Comparison of ENCODE assay signal across 9 cellular contexts in the genomic region with DNA sequence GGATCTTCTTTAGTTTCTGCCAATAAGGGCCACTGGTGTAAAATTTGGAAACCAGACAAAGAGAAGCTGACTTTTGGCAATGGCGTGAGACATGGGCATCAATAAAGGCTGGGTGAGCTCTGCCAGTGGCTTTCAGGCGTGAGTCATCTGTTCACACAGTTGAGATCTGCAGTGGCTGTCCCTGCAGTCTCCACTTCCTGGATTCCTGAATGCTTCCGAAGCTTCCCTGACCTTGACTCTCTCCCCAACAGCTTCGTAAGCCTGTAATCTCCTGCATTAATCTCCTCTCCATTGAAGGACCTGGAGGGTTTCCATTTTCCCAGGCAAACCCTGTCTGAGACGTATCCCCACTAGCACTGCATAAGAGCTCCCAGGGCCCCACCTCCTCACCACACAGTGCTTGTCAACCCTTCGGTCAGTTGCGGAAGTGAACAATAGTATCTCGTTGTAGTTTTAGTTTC.
A peak's percentile ranks its signal among the peaks of the same experiment; 100 is the strongest.
DNase-seq lines count a peak whose midpoint lies in the region; ATAC-seq and TF ChIP-seq lines count a peak whose summit lies in the region.
"Had no signal": no experiment of that assay in that cellular context is flagged by ENCODE, and none has a peak within 500 bp of the region (broad histone marks: within the 10 kb centered on the region; RNA-seq: fewer than 3 reads in every experiment).

No MANE protein-coding gene starts in this region.

- H3K18ac ChIP-seq in H9 (ENCODE audit: insufficient read length, low read depth, low read length), result no peak overlapping the region

- peaks cover 5 to 46% (median 20%) of the 10 kb centered on the region in 3 experiments for H3K36me3 Mint-ChIP-seq in H9 (ENCODE audit: insufficient read depth in 1 of 3, low read depth in 3 of 3)

- no peak overlapping the region for H2BK120ac ChIP-seq in H9 (ENCODE audit: low read depth, low read length, poor library complexity, severe bottlenecking)

- ATAC-seq in HG03520 (IDR thresholded peaks at IDR 0.05; ENCODE audit: unreplicated experiment), result no peak

- H4K8ac ChIP-seq in H9 (replicated peaks; ENCODE audit: insufficient read length, low read depth, low read length), result no peak overlapping the region

- H2AK5ac ChIP-seq in H9 (ENCODE audit: insufficient read length, low read length), result no peak overlapping the region

- H3K9me3 ChIP-seq in H9 (ENCODE audit: control insufficient read depth, low read depth, low read length), result peaks cover 81% of the 10 kb centered on the region

- no peaks in the 10 kb centered on the region for H3K4me1 ChIP-seq in H9 (ENCODE audit: insufficient read depth, low read length)

- no peaks in the 10 kb centered on the region for H3K79me2 ChIP-seq in H9 (ENCODE audit: insufficient read depth, low read length)

- H2BK20ac ChIP-seq in H9 (ENCODE audit: low read depth, low read length, poor library complexity, severe bottlenecking), result no peak overlapping the region

- H4K20me1 ChIP-seq in H9 (ENCODE audit: control insufficient read depth, insufficient read depth, insufficient read length), result no peaks in the 10 kb centered on the region

- H2BK12ac ChIP-seq in H9 (ENCODE audit: insufficient read length, low read depth, low read length), result no peak overlapping the region

- no peak overlapping the region for H4K91ac ChIP-seq in H9 (ENCODE audit: insufficient read length, low read depth, low read length)

- H3K14ac ChIP-seq in H9 (ENCODE audit: insufficient read depth, low read length), result no peak overlapping the region

- H2BK15ac ChIP-seq in H9 (ENCODE audit: low read depth, low read length), result no peak overlapping the region

- H3K27me3 Mint-ChIP-seq in H9 (ENCODE audit: low read depth), result peaks cover 3% of the 10 kb centered on the region; the same call in 1 of the 2 replicates

- WGBS in H9 (ENCODE audit: extremely low coverage, insufficient read length, low lambda C conversion rate), result no CpG with 5 or more reads among the region's 8 CpGs

- no peak overlapping the region for H3K4ac ChIP-seq in H9 (ENCODE audit: low read depth, low read length)

- no peaks in the 10 kb centered on the region for H3K27me3 ChIP-seq in H9 (ENCODE audit: insufficient read depth, low read length)

- H3K23ac ChIP-seq in H9 (ENCODE audit: insufficient read length, low read depth, low read length), result no peak overlapping the region

- H2BK5ac ChIP-seq in H9 (ENCODE audit: insufficient read length, low read length), result no peak overlapping the region

- H3K9ac ChIP-seq in H9 (ENCODE audit: extremely low read depth, insufficient read length, low read length), result no peak overlapping the region

- H4K5ac ChIP-seq in H9 (ENCODE audit: insufficient read length, low read depth, low read length), result no peak overlapping the region

- no peak for TF ChIP-seq CTCF in H9 (conservative IDR thresholded peaks at IDR 0.05)

- no peak overlapping the region for H3K4me2 ChIP-seq in H9 (ENCODE audit: insufficient read depth, insufficient read length, low read length)

- no peaks in the 10 kb centered on the region for H3K23me2 ChIP-seq in H9 (ENCODE audit: insufficient read length, low read depth, low read length, poor library complexity, severe bottlenecking)

- no peak overlapping the region for H3K4me3 Mint-ChIP-seq in H9
- H3K4me3 Mint-ChIP-seq: nephron progenitor cell had no signal

- H3K79me1 ChIP-seq in H9 (ENCODE audit: insufficient read depth, low read depth, low read length, poor library complexity, severe bottlenecking), result no peaks in the 10 kb centered on the region

- peaks cover 82 to 92% of the 10 kb centered on the region in 2 experiments for H3K9me3 Mint-ChIP-seq in H9

- DNase-seq in EH (ENCODE audit: low read depth), result peak; percentile 95
- peak; percentile 30 for DNase-seq in NCI-H82 treated with DMSO at 0.1 percent for 48 hours (lab: John Stamatoyannopoulos, UW; ENCODE audit: unreplicated experiment)
- peak; percentile 17 for DNase-seq in dedifferentiated amniotic fluid mesenchymal stem cell (ENCODE audit: extremely low spot score)
- DNase-seq in putamen (ENCODE audit: low spot score), result peak; percentile 0
- no peak for DNase-seq in activated CD4-positive, alpha-beta T cell treated with anti-CD3 and anti-CD28 coated beads for 4 hours
- no peak for DNase-seq in NCI-H526 (lab: John Stamatoyannopoulos, UW)
- no peak for DNase-seq in H9
- DNase-seq: nephron progenitor cell had no signal

- no peak overlapping the region for H3K56ac ChIP-seq in H9 (ENCODE audit: insufficient read length, low read depth, low read length)

- H2AFZ ChIP-seq in H9 (ENCODE audit: low read length), result no peak overlapping the region

- no peak overlapping the region for H3T11ph ChIP-seq in H9 (ENCODE audit: low read length)

- H3K4me1 Mint-ChIP-seq in H9, result no peaks in the 10 kb centered on the region
- H3K4me1 Mint-ChIP-seq: nephron progenitor cell had no signal

- H3K27ac ChIP-seq in H9 (ENCODE audit: insufficient read length, low read depth, low read length), result no peak overlapping the region

- H3K27ac Mint-ChIP-seq in H9, result no peak overlapping the region
- H3K27ac Mint-ChIP-seq: nephron progenitor cell had no signal

Comparison
In these comparisons a context has a peak if more than half of its experiments do, and no peak if none do; other contexts are left out.
1. DNase-seq: peak in EH (single experiment), NCI-H82 treated with DMSO at 0.1 percent for 48 hours (single experiment), dedifferentiated amniotic fluid mesenchymal stem cell (single experiment) and putamen (single experiment); none in activated CD4-positive, alpha-beta T cell treated with anti-CD3 and anti-CD28 coated beads for 4 hours (0 of 2), NCI-H526 (0 of 2) and H9 (single experiment).